8 cellular contexts compared by ENCODE assay signal in genomic region chr13:26872444-26873173, GRCh38.
DNase-seq lines count a peak whose midpoint lies in the region; ATAC-seq and TF ChIP-seq lines count a peak whose summit lies in the region.

No MANE protein-coding gene starts in this region.

- intact Hi-C loops in A673 (cut with micrococcal nuclease; ENCODE audit: unreplicated experiment) = loop anchor here (1.0 to 5.0 kb wide), 2 partner anchors 165 to 690 kb away; no protein-coding TSS in a partner anchor

- no peak overlapping the region for H3K27ac ChIP-seq in A673 (ENCODE audit: low read depth, low read length, poor library complexity, severe bottlenecking)
- no peak overlapping the region for H3K27ac ChIP-seq in osteoblast (ENCODE audit: low read depth, low read length)

- no peak overlapping the region for H3K4me2 ChIP-seq in osteoblast (ENCODE audit: insufficient read depth, low read length)

- in situ Hi-C loops in GM13976 (cut with MboI; ENCODE audit: low sequenced_read_pairs, unreplicated experiment) = no loop called here

- POLR2A ChIA-PET in A673 (lab: Charles Lee; ENCODE audit: low non-redundant PET) = no interaction called here

- H2AFZ ChIP-seq in osteoblast (ENCODE audit: low read length) = no peak overlapping the region

- no peak for ATAC-seq in HG03045 (IDR thresholded peaks at IDR 0.05; ENCODE audit: unreplicated experiment)
- no peak for ATAC-seq in GM21737 (IDR thresholded peaks at IDR 0.05; ENCODE audit: unreplicated experiment)

- no peaks in the 10 kb centered on the region for H3K4me1 ChIP-seq in A673 (ENCODE audit: insufficient read depth, low read length, poor library complexity, severe bottlenecking)
- H3K4me1 ChIP-seq in osteoblast (ENCODE audit: insufficient read depth, low read length) = no peaks in the 10 kb centered on the region

- CTCF ChIA-PET in A673 (lab: Charles Lee) = interaction anchor here (0.8 to 2.2 kb wide), 3 partner anchors 8 to 174 kb away, joined by 3 to 6 read pairs (median 4); no protein-coding TSS in a partner anchor

- TF ChIP-seq CTCF in A673 (conservative IDR thresholded peaks at IDR 0.05; ENCODE audit: low read depth, low read length) (peak; percentile 92), GM13976 (IDR thresholded peaks at IDR 0.05; ENCODE audit: borderline replicate concordance, control extremely low read depth, extremely low read depth, insufficient read depth, missing control alignments) (peak; percentile 60), fibroblast of the aortic adventitia (IDR thresholded peaks at IDR 0.05; ENCODE audit: insufficient read depth, low read length) (peak; percentile 77), osteoblast (IDR thresholded peaks at IDR 0.05; ENCODE audit: extremely low read depth, low read depth, low read length) (peak; percentile 88)

- H4K20me1 ChIP-seq in osteoblast (ENCODE audit: insufficient read depth, low read length) = no peaks in the 10 kb centered on the region

- no TSS peak for BruUV-seq in A673 (replicated peaks; lab: Mats Ljungman, UMichigan)

- no peaks in the 10 kb centered on the region for H3K9me3 ChIP-seq in A673 (ENCODE audit: low read depth, low read length, poor library complexity, severe bottlenecking)
- H3K9me3 ChIP-seq in osteoblast (ENCODE audit: low read depth, low read length) = no peaks in the 10 kb centered on the region

- DNase-seq in A673 (ENCODE audit: low spot score) (peak; percentile 58), GM13976 (ENCODE audit: low spot score) (peak; percentile 51), NCI-H526 (lab: John Stamatoyannopoulos, UW) (peak; percentile 90 to 96), fibroblast of the aortic adventitia (ENCODE audit: low read depth) (peak; percentile 28), osteoblast (ENCODE audit: insufficient read length, low spot score, missing footprints) (no peak)
- peak; percentile 87 for DNase-seq in activated CD8-positive, alpha-beta memory T cell treated with anti-CD3 and anti-CD28 coated beads, Interleukin-2, amount 50 U/mL, for 48 hours

- peaks cover 18% of the 10 kb centered on the region for H3K27me3 ChIP-seq in A673 (replicated peaks; ENCODE audit: insufficient read depth, low read depth, low read length, poor library complexity)
- no peaks in the 10 kb centered on the region for H3K27me3 ChIP-seq in osteoblast (ENCODE audit: insufficient read depth, low read length)

- no peaks in the 10 kb centered on the region for H3K79me2 ChIP-seq in osteoblast (ENCODE audit: insufficient read depth, low read length)

- H3K4me3 ChIP-seq in A673 (ENCODE audit: low read depth, low read length, poor library complexity, severe bottlenecking) (no peak overlapping the region), fibroblast of the aortic adventitia (ENCODE audit: low read depth, low read length) (no peak overlapping the region), osteoblast (ENCODE audit: insufficient read depth, low read length) (no peak overlapping the region)

- H3K36me3 ChIP-seq in A673 (ENCODE audit: insufficient read depth, low read length, poor library complexity, severe bottlenecking) = no peaks in the 10 kb centered on the region
- no peaks in the 10 kb centered on the region for H3K36me3 ChIP-seq in osteoblast (ENCODE audit: insufficient read depth, low read length)
